1 cellular context compared by ENCODE assay signal in the genomic region with DNA sequence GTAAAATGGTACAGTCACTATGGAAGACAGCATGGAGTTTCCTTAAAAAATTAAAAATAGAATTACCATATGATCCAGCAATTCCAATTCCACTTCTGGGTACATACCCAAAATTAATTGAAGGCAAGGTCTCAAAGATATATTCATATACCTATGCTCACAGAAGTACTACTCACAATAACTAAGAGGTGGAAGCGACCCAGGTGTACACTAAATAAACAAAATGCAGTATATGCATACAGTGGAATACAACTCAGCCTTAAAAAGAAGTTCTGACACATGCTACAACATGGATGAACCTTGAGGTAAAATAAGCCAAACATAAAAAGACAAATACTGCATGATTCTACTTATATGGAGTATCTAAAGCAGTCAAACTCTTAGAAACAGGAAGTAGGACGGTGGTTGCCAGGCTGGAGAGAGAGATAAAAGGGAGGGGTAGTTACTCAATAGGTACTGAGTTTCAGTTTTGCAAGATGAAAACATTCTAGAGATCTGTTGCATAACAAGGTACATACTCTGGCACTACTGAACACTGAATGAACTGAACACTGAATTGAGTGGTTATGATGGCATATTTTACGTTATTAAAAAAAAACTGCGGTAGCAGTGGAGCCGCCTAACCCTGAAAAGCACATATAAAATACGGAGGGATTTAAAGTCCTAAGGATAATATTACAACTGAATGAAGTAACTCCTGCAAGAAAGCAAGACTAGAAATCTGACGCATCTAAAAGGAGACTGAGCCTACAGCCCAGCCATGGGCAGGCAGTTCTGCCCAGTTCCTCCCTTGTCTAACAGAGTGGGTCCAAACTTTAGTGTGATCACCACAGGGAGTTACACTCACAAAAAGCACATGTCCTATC.
TF ChIP-seq lines count a peak whose summit lies in the region.

No MANE protein-coding gene starts in this region.

TF ChIP-seq in HepG2, 621 proteins besides CTCF, POLR2A, EP300 and RAD21 (continued from another document and continues in another):
- TF ChIP-seq, protein P1, sequence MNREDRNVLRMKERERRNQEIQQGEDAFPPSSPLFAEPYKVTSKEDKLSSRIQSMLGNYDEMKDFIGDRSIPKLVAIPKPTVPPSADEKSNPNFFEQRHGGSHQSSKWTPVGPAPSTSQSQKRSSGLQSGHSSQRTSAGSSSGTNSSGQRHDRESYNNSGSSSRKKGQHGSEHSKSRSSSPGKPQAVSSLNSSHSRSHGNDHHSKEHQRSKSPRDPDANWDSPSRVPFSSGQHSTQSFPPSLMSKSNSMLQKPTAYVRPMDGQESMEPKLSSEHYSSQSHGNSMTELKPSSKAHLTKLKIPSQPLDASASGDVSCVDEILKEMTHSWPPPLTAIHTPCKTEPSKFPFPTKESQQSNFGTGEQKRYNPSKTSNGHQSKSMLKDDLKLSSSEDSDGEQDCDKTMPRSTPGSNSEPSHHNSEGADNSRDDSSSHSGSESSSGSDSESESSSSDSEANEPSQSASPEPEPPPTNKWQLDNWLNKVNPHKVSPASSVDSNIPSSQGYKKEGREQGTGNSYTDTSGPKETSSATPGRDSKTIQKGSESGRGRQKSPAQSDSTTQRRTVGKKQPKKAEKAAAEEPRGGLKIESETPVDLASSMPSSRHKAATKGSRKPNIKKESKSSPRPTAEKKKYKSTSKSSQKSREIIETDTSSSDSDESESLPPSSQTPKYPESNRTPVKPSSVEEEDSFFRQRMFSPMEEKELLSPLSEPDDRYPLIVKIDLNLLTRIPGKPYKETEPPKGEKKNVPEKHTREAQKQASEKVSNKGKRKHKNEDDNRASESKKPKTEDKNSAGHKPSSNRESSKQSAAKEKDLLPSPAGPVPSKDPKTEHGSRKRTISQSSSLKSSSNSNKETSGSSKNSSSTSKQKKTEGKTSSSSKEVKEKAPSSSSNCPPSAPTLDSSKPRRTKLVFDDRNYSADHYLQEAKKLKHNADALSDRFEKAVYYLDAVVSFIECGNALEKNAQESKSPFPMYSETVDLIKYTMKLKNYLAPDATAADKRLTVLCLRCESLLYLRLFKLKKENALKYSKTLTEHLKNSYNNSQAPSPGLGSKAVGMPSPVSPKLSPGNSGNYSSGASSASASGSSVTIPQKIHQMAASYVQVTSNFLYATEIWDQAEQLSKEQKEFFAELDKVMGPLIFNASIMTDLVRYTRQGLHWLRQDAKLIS (CRISPR knock-in tag; IDR thresholded peaks at IDR 0.05), result no peak
- no peak for TF ChIP-seq IRX3 (CRISPR knock-in tag; IDR thresholded peaks at IDR 0.05; ENCODE audit: borderline replicate concordance, low read depth)
- TF ChIP-seq, protein P2, sequence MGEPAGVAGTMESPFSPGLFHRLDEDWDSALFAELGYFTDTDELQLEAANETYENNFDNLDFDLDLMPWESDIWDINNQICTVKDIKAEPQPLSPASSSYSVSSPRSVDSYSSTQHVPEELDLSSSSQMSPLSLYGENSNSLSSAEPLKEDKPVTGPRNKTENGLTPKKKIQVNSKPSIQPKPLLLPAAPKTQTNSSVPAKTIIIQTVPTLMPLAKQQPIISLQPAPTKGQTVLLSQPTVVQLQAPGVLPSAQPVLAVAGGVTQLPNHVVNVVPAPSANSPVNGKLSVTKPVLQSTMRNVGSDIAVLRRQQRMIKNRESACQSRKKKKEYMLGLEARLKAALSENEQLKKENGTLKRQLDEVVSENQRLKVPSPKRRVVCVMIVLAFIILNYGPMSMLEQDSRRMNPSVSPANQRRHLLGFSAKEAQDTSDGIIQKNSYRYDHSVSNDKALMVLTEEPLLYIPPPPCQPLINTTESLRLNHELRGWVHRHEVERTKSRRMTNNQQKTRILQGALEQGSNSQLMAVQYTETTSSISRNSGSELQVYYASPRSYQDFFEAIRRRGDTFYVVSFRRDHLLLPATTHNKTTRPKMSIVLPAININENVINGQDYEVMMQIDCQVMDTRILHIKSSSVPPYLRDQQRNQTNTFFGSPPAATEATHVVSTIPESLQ (CRISPR knock-in tag; conservative IDR thresholded peaks at IDR 0.05), result no peak
- no peak for TF ChIP-seq ZNF816 (CRISPR knock-in tag; IDR thresholded peaks at IDR 0.05; ENCODE audit: borderline replicate concordance)
- no peak for TF ChIP-seq ZNF333 (CRISPR knock-in tag; IDR thresholded peaks at IDR 0.05; ENCODE audit: borderline replicate concordance)
- TF ChIP-seq MIXL1 (CRISPR knock-in tag; IDR thresholded peaks at IDR 0.05), result 0 out of 2 replicates have a peak, but pooled peaks have one; percentile 50
- TF ChIP-seq, protein P3, sequence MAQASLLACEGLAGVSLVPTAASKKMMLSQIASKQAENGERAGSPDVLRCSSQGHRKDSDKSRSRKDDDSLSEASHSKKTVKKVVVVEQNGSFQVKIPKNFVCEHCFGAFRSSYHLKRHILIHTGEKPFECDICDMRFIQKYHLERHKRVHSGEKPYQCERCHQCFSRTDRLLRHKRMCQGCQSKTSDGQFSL (CRISPR knock-in tag; IDR thresholded peaks at IDR 0.05), result no peak
- peak; percentile 96 for TF ChIP-seq ELF3 (CRISPR knock-in tag; IDR thresholded peaks at IDR 0.05)
- TF ChIP-seq ZFP36 (IDR thresholded peaks at IDR 0.05; ENCODE audit: borderline replicate concordance, low read depth, low read length, partially characterized antibody), result no peak
- TF ChIP-seq, protein P4, sequence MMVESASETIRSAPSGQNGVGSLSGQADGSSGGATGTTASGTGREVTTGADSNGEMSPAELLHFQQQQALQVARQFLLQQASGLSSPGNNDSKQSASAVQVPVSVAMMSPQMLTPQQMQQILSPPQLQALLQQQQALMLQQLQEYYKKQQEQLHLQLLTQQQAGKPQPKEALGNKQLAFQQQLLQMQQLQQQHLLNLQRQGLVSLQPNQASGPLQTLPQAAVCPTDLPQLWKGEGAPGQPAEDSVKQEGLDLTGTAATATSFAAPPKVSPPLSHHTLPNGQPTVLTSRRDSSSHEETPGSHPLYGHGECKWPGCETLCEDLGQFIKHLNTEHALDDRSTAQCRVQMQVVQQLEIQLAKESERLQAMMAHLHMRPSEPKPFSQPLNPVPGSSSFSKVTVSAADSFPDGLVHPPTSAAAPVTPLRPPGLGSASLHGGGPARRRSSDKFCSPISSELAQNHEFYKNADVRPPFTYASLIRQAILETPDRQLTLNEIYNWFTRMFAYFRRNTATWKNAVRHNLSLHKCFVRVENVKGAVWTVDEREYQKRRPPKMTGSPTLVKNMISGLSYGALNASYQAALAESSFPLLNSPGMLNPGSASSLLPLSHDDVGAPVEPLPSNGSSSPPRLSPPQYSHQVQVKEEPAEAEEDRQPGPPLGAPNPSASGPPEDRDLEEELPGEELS (CRISPR knock-in tag; IDR thresholded peaks at IDR 0.05), result peak; percentile 33; the same call in 1 of the 2 replicates
- TF ChIP-seq ZFP90 (CRISPR knock-in tag; IDR thresholded peaks at IDR 0.05; ENCODE audit: borderline replicate concordance), result no peak
- TF ChIP-seq PRMT3 (CRISPR knock-in tag; IDR thresholded peaks at IDR 0.05; ENCODE audit: borderline replicate concordance, low read depth), result no peak
- TF ChIP-seq, protein P5, sequence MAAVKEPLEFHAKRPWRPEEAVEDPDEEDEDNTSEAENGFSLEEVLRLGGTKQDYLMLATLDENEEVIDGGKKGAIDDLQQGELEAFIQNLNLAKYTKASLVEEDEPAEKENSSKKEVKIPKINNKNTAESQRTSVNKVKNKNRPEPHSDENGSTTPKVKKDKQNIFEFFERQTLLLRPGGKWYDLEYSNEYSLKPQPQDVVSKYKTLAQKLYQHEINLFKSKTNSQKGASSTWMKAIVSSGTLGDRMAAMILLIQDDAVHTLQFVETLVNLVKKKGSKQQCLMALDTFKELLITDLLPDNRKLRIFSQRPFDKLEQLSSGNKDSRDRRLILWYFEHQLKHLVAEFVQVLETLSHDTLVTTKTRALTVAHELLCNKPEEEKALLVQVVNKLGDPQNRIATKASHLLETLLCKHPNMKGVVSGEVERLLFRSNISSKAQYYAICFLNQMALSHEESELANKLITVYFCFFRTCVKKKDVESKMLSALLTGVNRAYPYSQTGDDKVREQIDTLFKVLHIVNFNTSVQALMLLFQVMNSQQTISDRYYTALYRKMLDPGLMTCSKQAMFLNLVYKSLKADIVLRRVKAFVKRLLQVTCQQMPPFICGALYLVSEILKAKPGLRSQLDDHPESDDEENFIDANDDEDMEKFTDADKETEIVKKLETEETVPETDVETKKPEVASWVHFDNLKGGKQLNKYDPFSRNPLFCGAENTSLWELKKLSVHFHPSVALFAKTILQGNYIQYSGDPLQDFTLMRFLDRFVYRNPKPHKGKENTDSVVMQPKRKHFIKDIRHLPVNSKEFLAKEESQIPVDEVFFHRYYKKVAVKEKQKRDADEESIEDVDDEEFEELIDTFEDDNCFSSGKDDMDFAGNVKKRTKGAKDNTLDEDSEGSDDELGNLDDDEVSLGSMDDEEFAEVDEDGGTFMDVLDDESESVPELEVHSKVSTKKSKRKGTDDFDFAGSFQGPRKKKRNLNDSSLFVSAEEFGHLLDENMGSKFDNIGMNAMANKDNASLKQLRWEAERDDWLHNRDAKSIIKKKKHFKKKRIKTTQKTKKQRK (IDR thresholded peaks at IDR 0.05; ENCODE audit: low read length), result no peak
- TF ChIP-seq, protein P6, sequence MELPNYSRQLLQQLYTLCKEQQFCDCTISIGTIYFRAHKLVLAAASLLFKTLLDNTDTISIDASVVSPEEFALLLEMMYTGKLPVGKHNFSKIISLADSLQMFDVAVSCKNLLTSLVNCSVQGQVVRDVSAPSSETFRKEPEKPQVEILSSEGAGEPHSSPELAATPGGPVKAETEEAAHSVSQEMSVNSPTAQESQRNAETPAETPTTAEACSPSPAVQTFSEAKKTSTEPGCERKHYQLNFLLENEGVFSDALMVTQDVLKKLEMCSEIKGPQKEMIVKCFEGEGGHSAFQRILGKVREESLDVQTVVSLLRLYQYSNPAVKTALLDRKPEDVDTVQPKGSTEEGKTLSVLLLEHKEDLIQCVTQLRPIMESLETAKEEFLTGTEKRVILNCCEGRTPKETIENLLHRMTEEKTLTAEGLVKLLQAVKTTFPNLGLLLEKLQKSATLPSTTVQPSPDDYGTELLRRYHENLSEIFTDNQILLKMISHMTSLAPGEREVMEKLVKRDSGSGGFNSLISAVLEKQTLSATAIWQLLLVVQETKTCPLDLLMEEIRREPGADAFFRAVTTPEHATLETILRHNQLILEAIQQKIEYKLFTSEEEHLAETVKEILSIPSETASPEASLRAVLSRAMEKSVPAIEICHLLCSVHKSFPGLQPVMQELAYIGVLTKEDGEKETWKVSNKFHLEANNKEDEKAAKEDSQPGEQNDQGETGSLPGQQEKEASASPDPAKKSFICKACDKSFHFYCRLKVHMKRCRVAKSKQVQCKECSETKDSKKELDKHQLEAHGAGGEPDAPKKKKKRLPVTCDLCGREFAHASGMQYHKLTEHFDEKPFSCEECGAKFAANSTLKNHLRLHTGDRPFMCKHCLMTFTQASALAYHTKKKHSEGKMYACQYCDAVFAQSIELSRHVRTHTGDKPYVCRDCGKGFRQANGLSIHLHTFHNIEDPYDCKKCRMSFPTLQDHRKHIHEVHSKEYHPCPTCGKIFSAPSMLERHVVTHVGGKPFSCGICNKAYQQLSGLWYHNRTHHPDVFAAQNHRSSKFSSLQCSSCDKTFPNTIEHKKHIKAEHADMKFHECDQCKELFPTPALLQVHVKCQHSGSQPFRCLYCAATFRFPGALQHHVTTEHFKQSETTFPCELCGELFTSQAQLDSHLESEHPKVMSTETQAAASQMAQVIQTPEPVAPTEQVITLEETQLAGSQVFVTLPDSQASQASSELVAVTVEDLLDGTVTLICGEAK (IDR thresholded peaks at IDR 0.05), result no peak
- TF ChIP-seq, protein P6 (CRISPR knock-in tag; IDR thresholded peaks at IDR 0.05), result no peak
- TF ChIP-seq REPIN1 (CRISPR knock-in tag; IDR thresholded peaks at IDR 0.05; ENCODE audit: borderline replicate concordance, low read depth), result no peak
- TF ChIP-seq, protein P7, sequence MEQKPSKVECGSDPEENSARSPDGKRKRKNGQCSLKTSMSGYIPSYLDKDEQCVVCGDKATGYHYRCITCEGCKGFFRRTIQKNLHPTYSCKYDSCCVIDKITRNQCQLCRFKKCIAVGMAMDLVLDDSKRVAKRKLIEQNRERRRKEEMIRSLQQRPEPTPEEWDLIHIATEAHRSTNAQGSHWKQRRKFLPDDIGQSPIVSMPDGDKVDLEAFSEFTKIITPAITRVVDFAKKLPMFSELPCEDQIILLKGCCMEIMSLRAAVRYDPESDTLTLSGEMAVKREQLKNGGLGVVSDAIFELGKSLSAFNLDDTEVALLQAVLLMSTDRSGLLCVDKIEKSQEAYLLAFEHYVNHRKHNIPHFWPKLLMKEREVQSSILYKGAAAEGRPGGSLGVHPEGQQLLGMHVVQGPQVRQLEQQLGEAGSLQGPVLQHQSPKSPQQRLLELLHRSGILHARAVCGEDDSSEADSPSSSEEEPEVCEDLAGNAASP (CRISPR knock-in tag; IDR thresholded peaks at IDR 0.05; ENCODE audit: borderline replicate concordance), result peak; percentile 51; the same call in 1 of the 2 replicates
- no peak for TF ChIP-seq SNRNP70 (IDR thresholded peaks at IDR 0.05; ENCODE audit: low read depth, low read length)
- TF ChIP-seq ZBTB3 (CRISPR knock-in tag; IDR thresholded peaks at IDR 0.05; ENCODE audit: borderline replicate concordance, low read depth), result no peak
- no peak for TF ChIP-seq HMG20B (CRISPR knock-in tag; conservative IDR thresholded peaks at IDR 0.05)
